In the genomic region with DNA sequence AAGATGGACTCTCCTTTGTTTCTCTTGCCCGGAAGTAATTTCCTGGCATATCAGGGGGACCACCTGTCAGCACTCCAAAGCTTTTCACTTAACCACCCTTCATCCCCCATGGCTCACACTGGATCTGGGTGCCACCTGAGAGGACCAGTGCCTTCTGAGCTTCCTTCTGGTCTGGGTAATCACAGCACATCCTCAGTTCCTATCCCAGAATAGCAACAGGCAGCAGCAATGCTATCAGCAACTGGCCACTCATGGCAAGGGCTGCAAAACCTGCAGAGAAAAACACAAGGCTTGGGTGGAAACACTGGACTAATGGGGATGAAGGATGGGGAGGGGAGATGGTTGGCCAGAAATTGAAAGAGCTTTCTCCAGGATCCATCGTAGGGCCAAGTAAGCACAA, we compare ENCODE assay signal across 13 cellular contexts. TPM values are rescaled to one million over a fixed set of nuclear protein-coding genes. Genes with fewer than 3 reads are reported as not detected.
"Had no signal": no experiment of that assay in that cellular context is flagged by ENCODE, and none has a peak within 500 bp of the region (broad histone marks: within the 10 kb centered on the region; RNA-seq: fewer than 3 reads in every experiment).

No MANE protein-coding gene starts in this region.

- H3K36me3 ChIP-seq: suprapubic skin, upper lobe of left lung had no signal

- H3K4me3 ChIP-seq: psoas muscle, suprapubic skin, upper lobe of left lung had no signal

- H3K27ac ChIP-seq: psoas muscle, suprapubic skin, upper lobe of left lung, VCaP had no signal

- ATAC-seq: natural killer cell; stimulated activated naive CD8-positive, alpha-beta T cell treated with anti-CD3 and anti-CD28 coated beads, Interleukin-15, Interleukin-2, amounts not matched to agents 100 U/mL and 50 U/mL, for 24 hours had no signal

- H3K27me3 ChIP-seq: suprapubic skin, upper lobe of left lung had no signal

- DNase-seq: activated CD4-positive, alpha-beta memory T cell treated with anti-CD3 and anti-CD28 coated beads for 36 hours; activated gamma-delta T cell; activated naive CD8-positive, alpha-beta T cell treated with anti-CD3 and anti-CD28 coated beads for 36 hours; activated T-cell treated with anti-CD3 and anti-CD28 coated beads, Interleukin-2, amount 50 U/mL, for 48 hours; endodermal cell; erythroblast; natural killer cell; psoas muscle; stimulated activated CD4-positive, alpha-beta T cell treated with anti-CD3 and anti-CD28 coated beads, Interleukin-2, amount 100 ng/mL, for 48 hours; stimulated activated naive CD8-positive, alpha-beta T cell treated with anti-CD3 and anti-CD28 coated beads, Interleukin-15, Interleukin-2, amounts not matched to agents 100 U/mL and 50 U/mL, for 24 hours; upper lobe of left lung had no signal

- H3K4me1 ChIP-seq: psoas muscle, suprapubic skin, upper lobe of left lung had no signal

- H3K9me3 ChIP-seq: psoas muscle, suprapubic skin, upper lobe of left lung had no signal

RNA-seq across cellular contexts. Expression of gene STPG4, which starts 59.9 kb away (rescaled TPM):
- total RNA-seq: activated CD4-positive, alpha-beta memory T cell treated with anti-CD3 and anti-CD28 coated beads for 36 hours; activated naive CD8-positive, alpha-beta T cell treated with anti-CD3 and anti-CD28 coated beads for 36 hours; psoas muscle had no signal
